In the genomic region with DNA sequence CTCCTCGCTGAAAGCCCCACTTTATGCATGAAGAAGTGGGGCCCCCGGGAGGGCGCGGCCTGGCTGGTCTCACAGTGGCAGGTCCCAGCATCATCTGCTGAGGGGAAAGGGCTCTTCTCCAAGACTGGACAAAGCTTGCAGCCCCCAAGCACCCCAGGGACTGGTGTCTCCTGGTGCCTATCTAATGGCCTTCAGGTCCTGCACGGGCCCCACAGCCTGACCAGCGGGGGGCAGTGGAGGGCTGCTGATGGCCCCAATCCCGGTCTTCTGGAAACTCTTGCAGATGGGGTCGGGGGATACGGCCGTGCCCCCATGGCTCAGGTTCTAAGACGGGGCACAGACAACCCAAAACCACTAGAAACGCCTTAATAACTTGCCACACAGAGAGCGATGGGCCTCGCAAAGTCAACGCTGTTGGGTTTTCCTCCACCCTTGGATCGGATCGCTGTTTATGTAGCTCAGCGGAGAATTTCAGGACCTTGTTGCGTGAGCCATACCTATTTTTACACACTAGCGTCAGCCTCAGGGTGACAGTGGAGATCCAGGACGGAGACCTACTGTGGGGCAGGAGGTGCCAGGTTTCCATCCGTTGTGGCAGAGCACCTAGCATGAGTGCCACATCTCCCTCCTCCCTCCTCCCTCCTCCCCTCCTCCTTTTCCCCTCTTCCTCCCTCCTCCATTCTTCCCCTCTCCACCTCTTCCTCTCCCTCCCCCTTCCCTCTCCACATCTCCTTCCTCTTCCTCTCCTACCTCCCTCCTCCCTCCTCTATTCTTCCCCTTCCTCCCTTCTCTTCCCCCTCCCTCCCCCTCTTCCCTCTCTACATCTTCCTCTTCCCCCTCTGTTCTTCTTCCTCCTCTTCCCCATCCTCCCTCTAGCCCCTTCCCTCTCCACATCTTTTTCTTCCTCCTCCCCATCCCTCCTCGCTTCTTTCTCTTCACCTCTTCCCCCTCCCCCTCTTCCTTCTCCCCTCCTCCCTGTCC, we compare ENCODE assay signal across 9 cellular contexts.
DNase-seq lines count a peak whose midpoint lies in the region; ATAC-seq and TF ChIP-seq lines count a peak whose summit lies in the region.
"Had no signal": no experiment of that assay in that cellular context is flagged by ENCODE, and none has a peak within 500 bp of the region (broad histone marks: within the 10 kb centered on the region; RNA-seq: fewer than 3 reads in every experiment).

No MANE protein-coding gene starts in this region.

- POLR2A ChIA-PET in GM10248 (lab: Yijun Ruan, JAX), result no interaction called here

- H3K4me3 Mint-ChIP-seq in endothelial cell (ENCODE audit: unreplicated experiment), result no peak overlapping the region
- no peak overlapping the region for H3K4me3 Mint-ChIP-seq in nephron progenitor cell
- H3K4me3 Mint-ChIP-seq: memory B cell had no signal

- peak; percentile 32 for TF ChIP-seq CTCF in GM10248 (IDR thresholded peaks at IDR 0.05; ENCODE audit: control extremely low read depth, extremely low read depth, low read depth, missing control alignments)
- TF ChIP-seq CTCF in endothelial cell (IDR thresholded peaks at IDR 0.05; ENCODE audit: unreplicated experiment), result peak; percentile 47
- peak; percentile 55 for TF ChIP-seq CTCF in nephron progenitor cell (IDR thresholded peaks at IDR 0.05)

- H3K4me1 Mint-ChIP-seq in endothelial cell (ENCODE audit: unreplicated experiment) (peaks cover 6% of the 10 kb centered on the region), nephron progenitor cell (peaks cover 22% of the 10 kb centered on the region)
- H3K4me1 Mint-ChIP-seq: memory B cell had no signal

- H3K27ac Mint-ChIP-seq in endothelial cell (ENCODE audit: unreplicated experiment), result no peak overlapping the region
- H3K27ac Mint-ChIP-seq in nephron progenitor cell, result peak overlapping the region; percentile 59
- H3K27ac Mint-ChIP-seq: memory B cell had no signal

- H3K9me3 Mint-ChIP-seq in endothelial cell (ENCODE audit: unreplicated experiment), result no peaks in the 10 kb centered on the region
- peaks cover 5% of the 10 kb centered on the region for H3K9me3 Mint-ChIP-seq in nephron progenitor cell

- ATAC-seq in HG03025 (IDR thresholded peaks at IDR 0.05; ENCODE audit: low FRiP score, unreplicated experiment), result no peak

- H3K27me3 Mint-ChIP-seq in endothelial cell (ENCODE audit: unreplicated experiment) (peaks cover 10% of the 10 kb centered on the region), nephron progenitor cell (ENCODE audit: low read depth, poor library complexity) (peaks cover 7% of the 10 kb centered on the region)

- CTCF ChIA-PET in GM10248 (lab: Yijun Ruan, JAX), result no interaction called here

- H3K36me3 Mint-ChIP-seq in endothelial cell (ENCODE audit: low read depth, unreplicated experiment) (no peaks in the 10 kb centered on the region), nephron progenitor cell (ENCODE audit: low read depth) (no peaks in the 10 kb centered on the region)
- H3K36me3 Mint-ChIP-seq: memory B cell had no signal

- DNase-seq in GM10248 (ENCODE audit: extremely low spot score) (no peak), NCI-H82 (lab: John Stamatoyannopoulos, UW) (peak; percentile 62), endothelial cell (ENCODE audit: low spot score) (peak; percentile 69), nephron progenitor cell (peak; percentile 59), GDM1 (lab: John Stamatoyannopoulos, UW) (no peak), NK-92 (lab: John Stamatoyannopoulos, UW; ENCODE audit: unreplicated experiment) (no peak), COLO668 (lab: John Stamatoyannopoulos, UW; ENCODE audit: unreplicated experiment) (no peak)

Comparison
In these comparisons a context has a peak if more than half of its experiments do, and no peak if none do; other contexts are left out.
1. DNase-seq: peak in NCI-H82 (single experiment), endothelial cell (single experiment) and nephron progenitor cell (single experiment); none in GM10248 (single experiment), GDM1 (single experiment), NK-92 (single experiment) and COLO668 (single experiment).
2. Peak in every context shown above with its lines, with median percentiles within 50 percentile points of each other: CTCF ChIP-seq.